Comparison of ENCODE assay signal across 1 cellular context in the genomic region with DNA sequence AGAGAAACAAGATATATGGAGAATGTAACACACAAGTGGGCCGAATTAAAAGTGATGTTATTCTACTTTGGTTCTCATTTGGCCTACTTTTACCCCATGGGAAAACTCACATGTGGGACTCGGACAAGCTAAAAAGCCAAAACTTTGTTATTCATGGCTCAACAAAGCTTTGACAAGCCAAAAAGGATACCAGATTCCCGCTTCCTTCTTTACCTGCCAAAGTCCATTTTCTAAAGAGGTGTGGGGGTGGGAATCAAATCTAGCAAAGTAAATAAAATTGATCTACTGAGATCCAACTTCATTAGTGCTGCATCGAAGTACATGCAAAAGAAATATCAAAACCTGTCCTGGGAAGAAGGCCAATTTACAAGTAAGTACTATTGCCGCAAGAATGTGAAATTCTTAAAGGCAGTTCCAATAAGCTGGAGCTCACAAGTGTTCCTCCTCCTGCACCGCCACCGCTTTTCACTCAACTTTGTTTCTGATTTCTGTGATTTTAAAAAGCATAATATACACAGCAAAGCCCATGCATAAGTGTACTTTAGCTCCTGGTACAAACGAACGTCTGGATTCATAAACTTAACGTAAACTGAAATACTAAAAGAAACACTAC.
TF ChIP-seq lines count a peak whose summit lies in the region.

No MANE protein-coding gene starts in this region.

TF ChIP-seq in HCT116, 20 proteins besides CTCF, POLR2A, EP300 and RAD21 (continued from another document):
- TF ChIP-seq, protein P1, sequence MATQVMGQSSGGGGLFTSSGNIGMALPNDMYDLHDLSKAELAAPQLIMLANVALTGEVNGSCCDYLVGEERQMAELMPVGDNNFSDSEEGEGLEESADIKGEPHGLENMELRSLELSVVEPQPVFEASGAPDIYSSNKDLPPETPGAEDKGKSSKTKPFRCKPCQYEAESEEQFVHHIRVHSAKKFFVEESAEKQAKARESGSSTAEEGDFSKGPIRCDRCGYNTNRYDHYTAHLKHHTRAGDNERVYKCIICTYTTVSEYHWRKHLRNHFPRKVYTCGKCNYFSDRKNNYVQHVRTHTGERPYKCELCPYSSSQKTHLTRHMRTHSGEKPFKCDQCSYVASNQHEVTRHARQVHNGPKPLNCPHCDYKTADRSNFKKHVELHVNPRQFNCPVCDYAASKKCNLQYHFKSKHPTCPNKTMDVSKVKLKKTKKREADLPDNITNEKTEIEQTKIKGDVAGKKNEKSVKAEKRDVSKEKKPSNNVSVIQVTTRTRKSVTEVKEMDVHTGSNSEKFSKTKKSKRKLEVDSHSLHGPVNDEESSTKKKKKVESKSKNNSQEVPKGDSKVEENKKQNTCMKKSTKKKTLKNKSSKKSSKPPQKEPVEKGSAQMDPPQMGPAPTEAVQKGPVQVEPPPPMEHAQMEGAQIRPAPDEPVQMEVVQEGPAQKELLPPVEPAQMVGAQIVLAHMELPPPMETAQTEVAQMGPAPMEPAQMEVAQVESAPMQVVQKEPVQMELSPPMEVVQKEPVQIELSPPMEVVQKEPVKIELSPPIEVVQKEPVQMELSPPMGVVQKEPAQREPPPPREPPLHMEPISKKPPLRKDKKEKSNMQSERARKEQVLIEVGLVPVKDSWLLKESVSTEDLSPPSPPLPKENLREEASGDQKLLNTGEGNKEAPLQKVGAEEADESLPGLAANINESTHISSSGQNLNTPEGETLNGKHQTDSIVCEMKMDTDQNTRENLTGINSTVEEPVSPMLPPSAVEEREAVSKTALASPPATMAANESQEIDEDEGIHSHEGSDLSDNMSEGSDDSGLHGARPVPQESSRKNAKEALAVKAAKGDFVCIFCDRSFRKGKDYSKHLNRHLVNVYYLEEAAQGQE (IDR thresholded peaks at IDR 0.05; ENCODE audit: low read depth) = no peak
- no peak for TF ChIP-seq ELF1 (IDR thresholded peaks at IDR 0.05; ENCODE audit: borderline replicate concordance, low read depth)
- TF ChIP-seq SP1 (IDR thresholded peaks at IDR 0.05; ENCODE audit: low read depth) = no peak
- no peak for TF ChIP-seq EGR1 (IDR thresholded peaks at IDR 0.05; ENCODE audit: low read depth)
